Comparison of ENCODE assay signal across 10 cellular contexts in the genomic region with DNA sequence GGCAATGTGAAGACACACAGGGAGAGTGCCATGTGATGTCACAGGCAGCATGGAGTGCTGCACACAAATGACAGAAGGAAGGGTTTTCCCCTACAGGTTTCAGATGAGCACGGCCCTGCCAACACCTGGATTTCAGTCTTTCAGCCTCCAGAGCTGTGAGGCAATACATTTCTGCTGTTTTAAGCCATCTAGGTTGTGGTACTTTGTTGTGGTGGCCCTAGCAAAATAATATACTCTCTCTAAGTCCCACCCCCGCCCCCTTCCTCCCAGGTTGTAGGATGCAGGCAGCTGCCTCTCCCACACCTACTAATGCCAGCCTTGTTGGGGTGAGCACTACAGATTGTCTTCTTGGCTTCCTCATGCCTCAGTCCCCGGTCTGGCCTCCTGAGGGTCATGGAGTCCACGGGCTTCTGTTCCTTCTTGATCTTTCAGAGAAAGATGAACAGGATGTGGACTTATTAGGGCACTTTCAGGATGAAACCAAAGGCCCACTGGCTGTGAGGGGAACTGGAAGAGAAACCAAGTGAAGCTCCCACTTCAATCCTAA.
DNase-seq lines count a peak whose midpoint lies in the region; ATAC-seq and TF ChIP-seq lines count a peak whose summit lies in the region.
"Had no signal": no experiment of that assay in that cellular context is flagged by ENCODE, and none has a peak within 500 bp of the region (broad histone marks: within the 10 kb centered on the region; RNA-seq: fewer than 3 reads in every experiment).

No MANE protein-coding gene starts in this region.

- ATAC-seq in HG02759 (IDR thresholded peaks at IDR 0.05; ENCODE audit: unreplicated experiment): peak; percentile 97
- ATAC-seq in stimulated activated naive CD8-positive, alpha-beta T cell treated with anti-CD3 and anti-CD28 coated beads, Interleukin-15, Interleukin-2, amounts not matched to agents 100 U/mL and 50 U/mL, for 24 hours: peak; percentile 80

- no peaks in the 10 kb centered on the region for H3K79me2 ChIP-seq in Loucy (ENCODE audit: insufficient read depth, low read length)

- TF ChIP-seq CTCF in Loucy (conservative IDR thresholded peaks at IDR 0.05; ENCODE audit: low read length) (no peak), thyroid gland (IDR thresholded peaks at IDR 0.05) (no peak)

- no peaks in the 10 kb centered on the region for H3K36me3 ChIP-seq in Loucy (ENCODE audit: insufficient read depth, low read length)
- no peaks in the 10 kb centered on the region for H3K36me3 ChIP-seq in thyroid gland

- H4K20me1 ChIP-seq in Loucy (ENCODE audit: insufficient read depth, low read length, poor library complexity, severe bottlenecking): no peaks in the 10 kb centered on the region

- H3F3A ChIP-seq in Loucy (ENCODE audit: low read depth): no peaks in the 10 kb centered on the region

- peak overlapping the region; percentile 34; the same call in 1 of the 2 replicates for H2AFZ ChIP-seq in Loucy (ENCODE audit: low read length)

- intact Hi-C loops in thyroid gland (cut with DNase I): no loop called here

- H3K27me3 ChIP-seq in Loucy (ENCODE audit: insufficient read depth, low read length, poor library complexity, severe bottlenecking) (no peaks in the 10 kb centered on the region), thyroid gland (no peaks in the 10 kb centered on the region)

- H3K27ac ChIP-seq in thyroid gland: no peak overlapping the region
- H3K27ac ChIP-seq: VCaP had no signal

- peak overlapping the region; percentile 11 for H3K4me2 ChIP-seq in Loucy (ENCODE audit: low read depth, low read length, poor library complexity, severe bottlenecking)

- no peak overlapping the region for H3K9ac ChIP-seq in Loucy (ENCODE audit: low read depth, low read length, poor library complexity, severe bottlenecking)

- no peaks in the 10 kb centered on the region for H3K9me3 ChIP-seq in Loucy (ENCODE audit: insufficient read depth, low read depth, low read length)
- H3K9me3 ChIP-seq in thyroid gland: no peaks in the 10 kb centered on the region

- H3K4me1 ChIP-seq in Loucy (ENCODE audit: insufficient read depth, low read length, poor library complexity, severe bottlenecking) (peaks cover 17% of the 10 kb centered on the region), thyroid gland (no peaks in the 10 kb centered on the region)

- H3K4me3 ChIP-seq in Loucy (ENCODE audit: low read length, poor library complexity, severe bottlenecking): no peak overlapping the region
- H3K4me3 ChIP-seq in thyroid gland (replicated peaks in 1 of 3): no peak overlapping the region

- no peaks in the 10 kb centered on the region for H3K9me2 ChIP-seq in Loucy (replicated peaks; ENCODE audit: low read depth, low read length)

- 59 to 94% methylated on average over 4 of the region's 4 CpGs for WGBS in thyroid gland, 2 donors

- peak; percentile 8 for DNase-seq in activated naive CD4-positive, alpha-beta T cell treated with Interleukin-2 at 50 U/mL for 16 hours
- DNase-seq in activated naive CD4-positive, alpha-beta T cell (lab: John Stamatoyannopoulos, UW): no peak
- DNase-seq in stimulated activated naive CD8-positive, alpha-beta T cell treated with anti-CD3 and anti-CD28 coated beads, Interleukin-15, Interleukin-2, amounts not matched to agents 100 U/mL and 50 U/mL, for 24 hours: peak; percentile 22
- DNase-seq in thyroid gland: no peak
- DNase-seq in islet precursor cell: no peak
- no peak for DNase-seq in NCI-H2227 (lab: John Stamatoyannopoulos, UW; ENCODE audit: unreplicated experiment)
- DNase-seq: GOT3 had no signal

- TF ChIP-seq POLR2A in thyroid gland (IDR thresholded peaks at IDR 0.05): no peak

Comparison
In these comparisons a context has a peak if more than half of its experiments do, and no peak if none do; other contexts are left out.
1. DNase-seq: peak in activated naive CD4-positive, alpha-beta T cell treated with Interleukin-2 at 50 U/mL for 16 hours (single experiment) and stimulated activated naive CD8-positive, alpha-beta T cell treated with anti-CD3 and anti-CD28 coated beads, Interleukin-15, Interleukin-2, amounts not matched to agents 100 U/mL and 50 U/mL, for 24 hours (single experiment); none in activated naive CD4-positive, alpha-beta T cell (0 of 4), thyroid gland (0 of 2), islet precursor cell (single experiment) and NCI-H2227 (single experiment).